In the genomic region with DNA sequence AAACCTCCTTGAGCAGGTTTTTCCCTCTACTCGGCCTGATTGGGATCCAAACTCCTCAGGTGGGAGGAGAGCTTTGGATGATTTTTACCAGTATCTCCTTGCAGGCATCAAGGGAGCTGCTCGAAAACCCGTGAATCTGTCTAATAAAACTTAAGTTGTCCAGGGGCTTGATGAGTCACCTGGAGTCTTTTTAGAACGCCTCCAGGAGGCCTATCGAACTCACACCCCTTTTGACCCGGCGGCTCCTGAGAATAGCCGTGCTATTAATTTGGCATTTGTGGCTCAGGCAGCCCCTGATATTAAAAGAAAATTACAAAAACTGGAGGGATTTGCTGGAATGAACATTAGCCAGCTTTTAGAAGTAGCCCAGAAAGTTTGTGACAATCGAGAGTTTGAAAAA, we compare ENCODE assay signal across 14 cellular contexts. TPM values are rescaled to one million over a fixed set of nuclear protein-coding genes. Genes with fewer than 3 reads are reported as not detected.
DNase-seq lines count a peak whose midpoint lies in the region; ATAC-seq and TF ChIP-seq lines count a peak whose summit lies in the region.
"Had no signal": no experiment of that assay in that cellular context is flagged by ENCODE, and none has a peak within 500 bp of the region (broad histone marks: within the 10 kb centered on the region; RNA-seq: fewer than 3 reads in every experiment).

No MANE protein-coding gene starts in this region.

- no peak overlapping the region for H3K9ac ChIP-seq in PC-3 (ENCODE audit: low read length)

- DNase-seq in EH (ENCODE audit: low read depth) = peak; percentile 6
- DNase-seq in PC-3 = peak; percentile 23
- DNase-seq in esophagus muscularis mucosa (ENCODE audit: extremely low spot score) = peak; percentile 83
- peak; percentile 6 for DNase-seq in spleen
- DNase-seq in AG08396 (ENCODE audit: low spot score) = no peak
- no peak for DNase-seq in NCI-H187 (lab: John Stamatoyannopoulos, UW)
- DNase-seq in SJCRH30 = no peak
- DNase-seq: AML-193, Calu3, DMS79, NCI-H1930, NCI-H69, SIG-M5 had no signal

- TF ChIP-seq CTCF in PC-3 (conservative IDR thresholded peaks at IDR 0.05; ENCODE audit: low read depth, low read length) = no peak
- TF ChIP-seq CTCF in esophagus muscularis mucosa (IDR thresholded peaks at IDR 0.05) = no peak
- no peak for TF ChIP-seq CTCF in spleen (IDR thresholded peaks at IDR 0.05 in 8 of 11, conservative IDR thresholded peaks at IDR 0.05 in 3 of 11)

- no peaks in the 10 kb centered on the region for H3K4me1 ChIP-seq in PC-3 (ENCODE audit: insufficient read depth, low read length)
- no peaks in the 10 kb centered on the region for H3K4me1 ChIP-seq in esophagus muscularis mucosa
- peaks cover 0 to 6% (median 0%) of the 10 kb centered on the region in 6 donors for H3K4me1 ChIP-seq in spleen
- H3K4me1 ChIP-seq in SJCRH30 = peaks cover 3% of the 10 kb centered on the region

- no TSS peak for BruUV-seq in PC-3 (replicated peaks; lab: Mats Ljungman, UMichigan)

- H3K27me3 ChIP-seq in PC-3 (ENCODE audit: low read length) (no peaks in the 10 kb centered on the region), esophagus muscularis mucosa (no peaks in the 10 kb centered on the region), spleen (replicated peaks in 1 of 7) (no peaks in the 10 kb centered on the region), SJCRH30 (no peaks in the 10 kb centered on the region)

- ATAC-seq in PC-3 = no peak

- H3F3A ChIP-seq in PC-3 (ENCODE audit: low read length, unreplicated experiment) = no peaks in the 10 kb centered on the region

- H4K20me1 ChIP-seq in PC-3 (ENCODE audit: low read length) = no peaks in the 10 kb centered on the region

- 90% methylated on average over 9 of the region's 9 CpGs for WGBS in esophagus muscularis mucosa
- 88 to 90% (median 90%) methylated on average over 9 of the region's 9 CpGs for WGBS in spleen, 5 donors

- no peak overlapping the region for H2AFZ ChIP-seq in PC-3 (ENCODE audit: low read length)

- CTCF ChIA-PET in PC-3 (lab: Charles Lee) = interaction anchor here (0.5 kb wide), 1 partner anchor 53 kb away, joined by 3 read pairs; no protein-coding TSS in a partner anchor

- no peak overlapping the region for H3K27ac ChIP-seq in PC-3 (ENCODE audit: low read length)
- no peak overlapping the region for H3K27ac ChIP-seq in esophagus muscularis mucosa (replicated peaks in 1 of 4)
- H3K27ac ChIP-seq in spleen = no peak overlapping the region
- no peak overlapping the region for H3K27ac ChIP-seq in SJCRH30

- TF ChIP-seq POLR2A in esophagus muscularis mucosa (IDR thresholded peaks at IDR 0.05; ENCODE audit: low read depth) (no peak), spleen (IDR thresholded peaks at IDR 0.05) (no peak)

- H3K4me3 ChIP-seq in PC-3 (ENCODE audit: low read length) (no peak overlapping the region), esophagus muscularis mucosa (no peak overlapping the region), spleen (no peak overlapping the region), SJCRH30 (no peak overlapping the region)
- H3K4me3 ChIP-seq: HAP-1 had no signal

- H3K36me3 ChIP-seq in PC-3 (ENCODE audit: low read depth, low read length) = no peaks in the 10 kb centered on the region
- H3K36me3 ChIP-seq in esophagus muscularis mucosa = no peaks in the 10 kb centered on the region
- H3K36me3 ChIP-seq in spleen = no peaks in the 10 kb centered on the region
- H3K36me3 ChIP-seq in SJCRH30 = no peaks in the 10 kb centered on the region
- H3K36me3 ChIP-seq: HAP-1 had no signal

- TF ChIP-seq EP300 in esophagus muscularis mucosa (IDR thresholded peaks at IDR 0.05) = no peak

- H3K4me2 ChIP-seq in PC-3 (ENCODE audit: low read length) = no peak overlapping the region

- H3K9me2 ChIP-seq in PC-3 (replicated peaks; ENCODE audit: low read length) = no peaks in the 10 kb centered on the region

- POLR2A ChIA-PET in PC-3 (lab: Charles Lee; ENCODE audit: unreplicated experiment) = no interaction called here

- H3K9me3 ChIP-seq in PC-3 (ENCODE audit: low read length) (no peaks in the 10 kb centered on the region), esophagus muscularis mucosa (no peaks in the 10 kb centered on the region), spleen (no peaks in the 10 kb centered on the region), SJCRH30 (replicated peaks) (no peaks in the 10 kb centered on the region)
- H3K9me3 ChIP-seq: HAP-1 had no signal

- H3K79me2 ChIP-seq in PC-3 (ENCODE audit: low read length) = no peaks in the 10 kb centered on the region

- intact Hi-C loops in PC-3 (cut with micrococcal nuclease) = loop anchor here (10.0 kb wide), 1 partner anchor 221 kb away; no protein-coding TSS in a partner anchor
- intact Hi-C loops in esophagus muscularis mucosa (cut with DNase I) = no loop called here
- intact Hi-C loops in spleen (cut with DNase I; ENCODE audit: low total_unique reads) = loop anchor here (10.0 kb wide), 1 partner anchor 51 kb away; no protein-coding TSS in a partner anchor

RNA-seq across cellular contexts. Expression of a gene that starts 41.6 kb away (rescaled TPM):
- total RNA-seq in PC-3 (2014; rRNA removed) (22.8 and 27.6 TPM in 2 replicates), esophagus muscularis mucosa (10 to 100 TPM; 15.3 to 20.8 (median 16.9) TPM), spleen (10 to 100 TPM; 23.2 to 43.7 (median 26.3) TPM)
- polyA plus RNA-seq in spleen = 1 to 10 TPM; 7.5 to 10.0 (median 9.0) TPM
- 28.6 and 31.3 TPM in 2 replicates for total RNA-seq in SJCRH30 (2014; rRNA removed; shearing (Covaris generic))

RNA-seq across cellular contexts. Expression of a gene that starts 51.2 kb away (rescaled TPM):
- total RNA-seq in PC-3 (2014; rRNA removed) (2,441 and 2,844 TPM in 2 replicates), esophagus muscularis mucosa (1,000 to 10,000 TPM; 1,560 to 1,805 (median 1,727) TPM), spleen (100 to 1,000 TPM; 652 to 978 (median 810) TPM)
- 1,000 to 10,000 TPM; 2,892 to 4,324 (median 3,948) TPM for polyA plus RNA-seq in spleen
- total RNA-seq in SJCRH30 (2014; rRNA removed; shearing (Covaris generic)) = 5,296 and 6,510 TPM in 2 replicates

Comparison
In these comparisons a context has a peak if more than half of its experiments do, and no peak if none do; other contexts are left out.
1. DNase-seq: peak in EH (single experiment), PC-3 (single experiment), esophagus muscularis mucosa (single experiment) and spleen (single experiment); none in AG08396 (single experiment), NCI-H187 (0 of 2) and SJCRH30 (0 of 2).